ENCODE assay signal across 8 cellular contexts in the genomic region with DNA sequence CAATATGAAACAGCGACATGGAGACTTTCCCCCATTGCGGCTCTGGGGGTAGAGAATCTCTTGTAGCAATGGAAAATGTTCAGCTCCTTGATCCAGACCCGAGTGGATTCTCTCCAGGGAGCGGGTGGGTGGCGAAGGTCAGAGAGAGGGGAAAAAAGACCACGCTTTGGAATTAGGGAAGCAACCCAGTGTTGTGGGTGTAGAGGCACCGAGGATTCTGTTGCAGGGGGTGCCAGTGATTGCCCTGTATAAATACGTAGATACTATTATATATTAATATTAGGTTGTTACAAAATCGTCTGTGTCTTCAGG.
A peak's percentile ranks its signal among the peaks of the same experiment; 100 is the strongest.
DNase-seq lines count a peak whose midpoint lies in the region; ATAC-seq lines count a peak whose summit lies in the region.

No MANE protein-coding gene starts in this region.

- H3K27me3 Mint-ChIP-seq in activated CD4-positive, alpha-beta memory T cell treated with anti-CD3 and anti-CD28 coated beads, Interleukin-2, amount 10 ng/mL, durations not matched to agents 7 days and 5 days = peaks cover 2% of the 10 kb centered on the region

- H3K27ac ChIP-seq in skeletal muscle tissue (ENCODE audit: low read depth, low read length) = peak overlapping the region; percentile 99

- H3K36me3 ChIP-seq in skeletal muscle tissue (ENCODE audit: control insufficient read depth in 3 of 3, insufficient read depth in 3 of 3, low read length in 3 of 3) = no peaks in the 10 kb centered on the region

- peaks cover 61% of the 10 kb centered on the region for H3K4me1 Mint-ChIP-seq in activated CD4-positive, alpha-beta memory T cell treated with anti-CD3 and anti-CD28 coated beads, Interleukin-2, amount 10 ng/mL, durations not matched to agents 7 days and 5 days

- peaks cover 28% of the 10 kb centered on the region for H3K36me3 Mint-ChIP-seq in activated CD4-positive, alpha-beta memory T cell treated with anti-CD3 and anti-CD28 coated beads, Interleukin-2, amount 10 ng/mL, durations not matched to agents 7 days and 5 days (ENCODE audit: low read depth)

- no peak for ATAC-seq in HG02885 (IDR thresholded peaks at IDR 0.05; ENCODE audit: poor library complexity, unreplicated experiment)

- H3K27me3 ChIP-seq in skeletal muscle tissue (ENCODE audit: control insufficient read depth in 3 of 3, insufficient read depth in 3 of 3, low read length in 3 of 3) = no peaks in the 10 kb centered on the region

- CTCF ChIA-PET in activated CD4-positive, alpha-beta memory T cell treated with anti-CD3 and anti-CD28 coated beads, Interleukin-2, amount 10 ng/mL, durations not matched to agents 7 days and 5 days (lab: Charles Lee) = interaction anchor here (1.0 to 2.5 kb wide), 15 partner anchors 12 to 484 kb away, joined by 3 to 16 read pairs (median 4); a partner anchor contains a TSS

- H3K4me1 ChIP-seq in skeletal muscle tissue (ENCODE audit: control insufficient read depth in 3 of 3, insufficient read depth in 3 of 3, low read length in 3 of 3) = peaks cover 9 to 12% (median 10%) of the 10 kb centered on the region in 3 donors

- POLR2A ChIA-PET in activated CD4-positive, alpha-beta memory T cell treated with anti-CD3 and anti-CD28 coated beads, Interleukin-2, amount 10 ng/mL, durations not matched to agents 7 days and 5 days (lab: Charles Lee) = interaction anchor here (1.0 to 1.6 kb wide), 11 partner anchors 54 to 484 kb away, joined by 3 to 7 read pairs (median 4); no protein-coding TSS in a partner anchor

- peak overlapping the region; percentile 99 for H3K27ac Mint-ChIP-seq in activated CD4-positive, alpha-beta memory T cell treated with anti-CD3 and anti-CD28 coated beads, Interleukin-2, amount 10 ng/mL, durations not matched to agents 7 days and 5 days

- peak overlapping the region; percentile 91 to 95 (median 93) for H3K9ac ChIP-seq in skeletal muscle tissue (ENCODE audit: low read depth in 1 of 3, low read length in 3 of 3)

- DNase-seq in NCI-H1105 treated with DMSO at 0.1 percent for 48 hours (lab: John Stamatoyannopoulos, UW) (peak; percentile 38), NCI-H1105 (lab: John Stamatoyannopoulos, UW) (no peak), glomerular visceral epithelial cell (ENCODE audit: extremely low spot score) (peak; percentile 2), NCI-H187 (lab: John Stamatoyannopoulos, UW) (no peak), NCI-H526 treated with DMSO at 0.1 percent for 48 hours (lab: John Stamatoyannopoulos, UW) (no peak)
- DNase-seq in activated CD4-positive, alpha-beta memory T cell treated with anti-CD3 and anti-CD28 coated beads, Interleukin-2, amount 10 ng/mL, durations not matched to agents 7 days and 5 days = no peak

- H3K9me3 ChIP-seq in skeletal muscle tissue (ENCODE audit: control insufficient read depth in 3 of 3, low read length in 3 of 3) = no peaks in the 10 kb centered on the region

- H3K4me3 ChIP-seq in skeletal muscle tissue (ENCODE audit: low read length in 3 of 3) = peak overlapping the region; percentile 86 to 91 (median 89)

- H3K4me3 Mint-ChIP-seq in activated CD4-positive, alpha-beta memory T cell treated with anti-CD3 and anti-CD28 coated beads, Interleukin-2, amount 10 ng/mL, durations not matched to agents 7 days and 5 days = peak overlapping the region; percentile 91

- no peaks in the 10 kb centered on the region for H3K9me3 Mint-ChIP-seq in activated CD4-positive, alpha-beta memory T cell treated with anti-CD3 and anti-CD28 coated beads, Interleukin-2, amount 10 ng/mL, durations not matched to agents 7 days and 5 days

Comparison
In these comparisons a context has a peak if more than half of its experiments do, and no peak if none do; other contexts are left out.
1. DNase-seq: peak in NCI-H1105 treated with DMSO at 0.1 percent for 48 hours (single experiment) and glomerular visceral epithelial cell (single experiment); none in NCI-H1105 (single experiment), activated CD4-positive, alpha-beta memory T cell treated with anti-CD3 and anti-CD28 coated beads, Interleukin-2, amount 10 ng/mL, durations not matched to agents 7 days and 5 days (single experiment), NCI-H187 (0 of 2) and NCI-H526 treated with DMSO at 0.1 percent for 48 hours (single experiment).